ENCODE assay signal across 9 cellular contexts in the genomic region with DNA sequence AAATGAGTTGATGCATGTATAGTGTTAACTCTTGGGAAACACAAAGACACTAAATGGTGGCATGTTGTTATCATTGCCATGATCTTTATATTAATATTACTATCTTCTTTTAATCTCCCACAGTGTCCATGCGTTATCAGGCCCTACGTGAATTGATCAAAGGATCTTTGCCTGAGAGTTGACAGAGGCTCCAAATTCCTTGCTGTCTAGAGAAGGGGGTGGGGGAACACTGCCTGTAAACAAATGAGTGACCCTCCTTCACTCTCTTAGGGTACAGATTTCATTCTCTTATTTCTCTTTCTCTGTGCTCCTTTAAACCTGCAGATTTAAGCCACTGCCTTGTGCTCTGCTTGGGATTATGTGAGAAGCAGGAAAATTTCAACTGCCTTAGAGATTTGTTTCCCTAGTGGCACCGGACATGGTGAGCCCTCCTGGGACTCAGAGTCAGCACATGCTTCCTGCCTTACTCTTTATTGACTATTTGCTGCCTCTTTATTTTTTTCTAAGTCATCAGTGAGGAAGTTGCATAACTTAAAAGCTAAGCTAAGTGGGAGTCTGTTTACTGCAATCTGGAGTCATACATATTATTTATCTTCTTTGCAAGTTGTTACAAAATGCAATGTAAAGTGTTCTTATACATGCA.
DNase-seq lines count a peak whose midpoint lies in the region; ATAC-seq and TF ChIP-seq lines count a peak whose summit lies in the region.
"Had no signal": no experiment of that assay in that cellular context is flagged by ENCODE, and none has a peak within 500 bp of the region (broad histone marks: within the 10 kb centered on the region; RNA-seq: fewer than 3 reads in every experiment).

No MANE protein-coding gene starts in this region.

- H3K9me3 ChIP-seq in DND-41 (ENCODE audit: insufficient read depth, low read length, severe bottlenecking) = no peaks in the 10 kb centered on the region
- no peaks in the 10 kb centered on the region for H3K9me3 ChIP-seq in neural progenitor cell (ENCODE audit: low read depth)
- no peaks in the 10 kb centered on the region for H3K9me3 ChIP-seq in esophagus muscularis mucosa
- H3K9me3 ChIP-seq: psoas muscle had no signal

- peak; percentile 42 for ATAC-seq in DND-41 (ENCODE audit: insufficient read depth, low read depth)
- no peak for ATAC-seq in activated CD4-positive, CD25-positive, alpha-beta regulatory T cell treated with anti-CD3 and anti-CD28 coated beads, Interleukin-2, amount 50 U/mL, for 24 hours
- ATAC-seq in GM18873 (IDR thresholded peaks at IDR 0.05; ENCODE audit: low FRiP score, unreplicated experiment) = no peak

- no peak for TF ChIP-seq EP300 in esophagus muscularis mucosa (IDR thresholded peaks at IDR 0.05)

- CTCF ChIA-PET in RWPE1 (lab: Yijun Ruan, JAX) = no interaction called here

- TF ChIP-seq POLR2A in esophagus muscularis mucosa (IDR thresholded peaks at IDR 0.05; ENCODE audit: low read depth) = no peak

- H2AFZ ChIP-seq in DND-41 (ENCODE audit: low read depth, low read length) (peak overlapping the region; percentile 53; the same call in 1 of the 2 replicates), neural progenitor cell (replicated peaks) (no peak overlapping the region)

- H3F3A ChIP-seq in neural progenitor cell (ENCODE audit: low read depth) = no peaks in the 10 kb centered on the region

- no peaks in the 10 kb centered on the region for H3K9me3 Mint-ChIP-seq in dendritic cell treated with granulocyte-macrophage colony-stimulating factor and Interleukin-4, amounts not matched to agents 40 ng/mL and 50 ng/mL, for 4 days
- H3K9me3 Mint-ChIP-seq in neural progenitor cell = no peaks in the 10 kb centered on the region

- H3K4me2 ChIP-seq in DND-41 (ENCODE audit: insufficient read depth, low read length) (peak overlapping the region; percentile 31), neural progenitor cell (no peak overlapping the region)

- no peaks in the 10 kb centered on the region for H4K20me1 ChIP-seq in DND-41 (ENCODE audit: insufficient read depth, low read length)
- no peaks in the 10 kb centered on the region for H4K20me1 ChIP-seq in neural progenitor cell (ENCODE audit: low read depth)

- H3K79me2 ChIP-seq in DND-41 (ENCODE audit: insufficient read depth, low read length) (peaks cover 8% of the 10 kb centered on the region), neural progenitor cell (ENCODE audit: low read depth) (no peaks in the 10 kb centered on the region)

- H3K27ac Mint-ChIP-seq in dendritic cell treated with granulocyte-macrophage colony-stimulating factor and Interleukin-4, amounts not matched to agents 40 ng/mL and 50 ng/mL, for 4 days = peak overlapping the region; percentile 34
- H3K27ac Mint-ChIP-seq in neural progenitor cell = peak overlapping the region; percentile 93

- no peak overlapping the region for H3K4me3 ChIP-seq in DND-41 (ENCODE audit: low read depth in 1 of 2, low read length in 2 of 2)
- H3K4me3 ChIP-seq in neural progenitor cell = no peak overlapping the region
- H3K4me3 ChIP-seq in esophagus muscularis mucosa = no peak overlapping the region
- H3K4me3 ChIP-seq: psoas muscle had no signal

- intact Hi-C loops in dendritic cell treated with granulocyte-macrophage colony-stimulating factor and Interleukin-4, amounts not matched to agents 40 ng/mL and 50 ng/mL, for 4 days (cut with micrococcal nuclease) = no loop called here
- intact Hi-C loops in esophagus muscularis mucosa (cut with DNase I) = no loop called here

- DNase-seq in DND-41 = peak; percentile 51
- peak; percentile 79 for DNase-seq in NCI-H460 (ENCODE audit: extremely low read depth, low read depth)
- DNase-seq in neural progenitor cell (ENCODE audit: low spot score) = peak; percentile 26
- no peak for DNase-seq in esophagus muscularis mucosa (ENCODE audit: extremely low spot score)
- DNase-seq in RWPE1 (ENCODE audit: low spot score) = no peak
- DNase-seq: psoas muscle had no signal

- H3K27ac ChIP-seq in DND-41 (ENCODE audit: low read length) (peak overlapping the region; percentile 76), neural progenitor cell (no peak overlapping the region), esophagus muscularis mucosa (replicated peaks in 1 of 4) (peak overlapping the region in 1 of 4 donors; percentile 12), RWPE1 (no peak overlapping the region)
- H3K27ac ChIP-seq: psoas muscle had no signal

- peak overlapping the region; percentile 23 for H3K9ac ChIP-seq in DND-41 (ENCODE audit: low read depth, low read length)
- H3K9ac ChIP-seq in neural progenitor cell = no peak overlapping the region

- H3K27me3 Mint-ChIP-seq in dendritic cell treated with granulocyte-macrophage colony-stimulating factor and Interleukin-4, amounts not matched to agents 40 ng/mL and 50 ng/mL, for 4 days = peaks cover 3% of the 10 kb centered on the region
- no peaks in the 10 kb centered on the region for H3K27me3 Mint-ChIP-seq in neural progenitor cell (ENCODE audit: insufficient read depth, low read depth)

- POLR2A ChIA-PET in RWPE1 (lab: Yijun Ruan, JAX; ENCODE audit: low non-redundant PET) = no interaction called here

- peaks cover 75% of the 10 kb centered on the region for H3K4me1 ChIP-seq in DND-41 (ENCODE audit: insufficient read depth, low read length)
- H3K4me1 ChIP-seq in neural progenitor cell = peaks cover 14% of the 10 kb centered on the region
- H3K4me1 ChIP-seq in esophagus muscularis mucosa = peaks cover 40 to 58% (median 53%) of the 10 kb centered on the region in 4 donors

- H3K36me3 ChIP-seq in DND-41 (ENCODE audit: insufficient read depth, low read length) (no peaks in the 10 kb centered on the region), neural progenitor cell (no peaks in the 10 kb centered on the region), esophagus muscularis mucosa (no peaks in the 10 kb centered on the region)

- H3K4me1 Mint-ChIP-seq in dendritic cell treated with granulocyte-macrophage colony-stimulating factor and Interleukin-4, amounts not matched to agents 40 ng/mL and 50 ng/mL, for 4 days (ENCODE audit: low read depth) = peaks cover 35% of the 10 kb centered on the region
- peaks cover 52% of the 10 kb centered on the region for H3K4me1 Mint-ChIP-seq in neural progenitor cell

- TF ChIP-seq CTCF in DND-41 (IDR thresholded peaks at IDR 0.05; ENCODE audit: borderline replicate concordance, extremely low read depth, low read length, poor library complexity, severe bottlenecking) = no peak
- no peak for TF ChIP-seq CTCF in neural progenitor cell (IDR thresholded peaks at IDR 0.05)
- no peak for TF ChIP-seq CTCF in esophagus muscularis mucosa (IDR thresholded peaks at IDR 0.05)
- TF ChIP-seq CTCF in RWPE1 (conservative IDR thresholded peaks at IDR 0.05; ENCODE audit: low read depth) = no peak

- H3K4me3 Mint-ChIP-seq in dendritic cell treated with granulocyte-macrophage colony-stimulating factor and Interleukin-4, amounts not matched to agents 40 ng/mL and 50 ng/mL, for 4 days = no peak overlapping the region
- H3K4me3 Mint-ChIP-seq in neural progenitor cell = no peak overlapping the region

- no peaks in the 10 kb centered on the region for H3K36me3 Mint-ChIP-seq in dendritic cell treated with granulocyte-macrophage colony-stimulating factor and Interleukin-4, amounts not matched to agents 40 ng/mL and 50 ng/mL, for 4 days (ENCODE audit: low read depth)
- no peaks in the 10 kb centered on the region for H3K36me3 Mint-ChIP-seq in neural progenitor cell

- no peaks in the 10 kb centered on the region for H3K27me3 ChIP-seq in DND-41 (ENCODE audit: insufficient read depth, low read length, poor library complexity)
- no peaks in the 10 kb centered on the region for H3K27me3 ChIP-seq in neural progenitor cell
- no peaks in the 10 kb centered on the region for H3K27me3 ChIP-seq in esophagus muscularis mucosa

- 53% methylated on average over 3 of the region's 3 CpGs for WGBS in esophagus muscularis mucosa

Comparison
In these comparisons a context has a peak if more than half of its experiments do, and no peak if none do; other contexts are left out.
1. DNase-seq: peak in DND-41 (single experiment), NCI-H460 (single experiment) and neural progenitor cell (single experiment); none in esophagus muscularis mucosa (single experiment) and RWPE1 (single experiment).